1 cellular context compared by ENCODE assay signal in the genomic region with DNA sequence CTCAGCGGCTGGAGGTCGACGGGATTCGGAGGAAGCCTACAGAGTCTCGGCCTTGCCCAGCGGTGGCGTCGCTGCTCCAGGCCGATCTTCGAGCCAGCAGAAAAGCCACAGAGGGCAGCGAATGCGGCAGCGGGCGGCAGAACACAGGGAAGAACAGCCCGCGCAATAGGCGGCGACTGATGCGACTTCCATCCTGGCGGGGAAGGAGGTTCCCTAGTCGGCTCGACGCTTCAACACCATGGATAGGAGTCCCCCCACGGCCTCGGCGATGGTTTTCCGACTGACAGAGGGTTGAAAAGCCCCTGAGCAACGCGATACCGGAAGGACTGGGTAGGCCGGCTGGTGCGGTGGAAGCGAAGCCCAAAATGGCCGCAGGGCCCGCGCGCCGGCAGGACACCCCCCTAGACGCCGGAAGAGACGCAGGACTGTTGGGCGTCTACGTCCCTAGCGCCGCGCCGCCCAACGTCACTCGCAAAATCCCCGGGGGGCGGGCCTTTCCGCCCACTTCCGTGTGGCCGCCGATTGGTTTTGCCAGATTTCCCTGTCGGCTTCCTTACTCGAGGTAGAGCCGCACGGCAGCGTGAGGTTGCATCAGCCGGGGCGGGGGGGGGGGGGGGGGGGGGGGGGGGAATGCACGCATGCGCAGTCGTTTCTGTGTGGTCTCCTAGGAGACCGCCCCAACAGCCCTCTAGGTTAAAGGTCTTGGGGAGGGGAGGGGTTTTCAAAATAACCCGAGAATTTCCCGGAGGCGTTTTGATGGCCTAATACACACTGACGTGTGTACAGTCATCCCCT.
A peak's percentile ranks its signal among the peaks of the same experiment; 100 is the strongest.
TF ChIP-seq lines count a peak whose summit lies in the region.

PPP1R15B (minus strand) TSS at position 367 of the 795 bp plus-strand sequence. CDS start 406 bp downstream, outside the sequence.

TF ChIP-seq in WTC11, 78 proteins besides CTCF, POLR2A, EP300 and RAD21 (continued from another document):
- TF ChIP-seq ZBTB43 (CRISPR knock-in tag; IDR thresholded peaks at IDR 0.05): peak; percentile 82; the same call in 1 of the 2 replicates
- no peak; the same call in 1 of the 2 replicates for TF ChIP-seq NFYB (CRISPR knock-in tag; conservative IDR thresholded peaks at IDR 0.05; ENCODE audit: low read depth)
- TF ChIP-seq CREB1 (CRISPR knock-in tag; IDR thresholded peaks at IDR 0.05): no peak
- peak; percentile 53; the same call in 1 of the 2 replicates for TF ChIP-seq HMGXB4 (CRISPR knock-in tag; IDR thresholded peaks at IDR 0.05)
- TF ChIP-seq GTF2I (CRISPR knock-in tag; conservative IDR thresholded peaks at IDR 0.05): no peak
- TF ChIP-seq ZNF423 (CRISPR knock-in tag; IDR thresholded peaks at IDR 0.05): no peak
- no peak for TF ChIP-seq TEAD4 (CRISPR knock-in tag; IDR thresholded peaks at IDR 0.05)
- no peak for TF ChIP-seq PREB (CRISPR knock-in tag; IDR thresholded peaks at IDR 0.05; ENCODE audit: borderline replicate concordance)
- peak; percentile 87 for TF ChIP-seq CREM (CRISPR knock-in tag; IDR thresholded peaks at IDR 0.05)
- TF ChIP-seq ELF4 (CRISPR knock-in tag; IDR thresholded peaks at IDR 0.05; ENCODE audit: low read depth): no peak
- TF ChIP-seq FOXP4 (CRISPR knock-in tag; IDR thresholded peaks at IDR 0.05): peak; percentile 62; the same call in 1 of the 2 replicates
- TF ChIP-seq, protein P1, sequence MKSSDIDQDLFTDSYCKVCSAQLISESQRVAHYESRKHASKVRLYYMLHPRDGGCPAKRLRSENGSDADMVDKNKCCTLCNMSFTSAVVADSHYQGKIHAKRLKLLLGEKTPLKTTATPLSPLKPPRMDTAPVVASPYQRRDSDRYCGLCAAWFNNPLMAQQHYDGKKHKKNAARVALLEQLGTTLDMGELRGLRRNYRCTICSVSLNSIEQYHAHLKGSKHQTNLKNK (CRISPR knock-in tag; IDR thresholded peaks at IDR 0.05): no peak
- no peak for TF ChIP-seq ZNF232 (CRISPR knock-in tag; IDR thresholded peaks at IDR 0.05)
- TF ChIP-seq ATF1 (CRISPR knock-in tag; IDR thresholded peaks at IDR 0.05): no peak
- TF ChIP-seq ATF3 (CRISPR knock-in tag; conservative IDR thresholded peaks at IDR 0.05): no peak; the same call in 1 of the 2 replicates
- no peak for TF ChIP-seq NR1H2 (CRISPR knock-in tag; IDR thresholded peaks at IDR 0.05)
- TF ChIP-seq ZNF671 (CRISPR knock-in tag; IDR thresholded peaks at IDR 0.05): no peak
- TF ChIP-seq, protein P2, sequence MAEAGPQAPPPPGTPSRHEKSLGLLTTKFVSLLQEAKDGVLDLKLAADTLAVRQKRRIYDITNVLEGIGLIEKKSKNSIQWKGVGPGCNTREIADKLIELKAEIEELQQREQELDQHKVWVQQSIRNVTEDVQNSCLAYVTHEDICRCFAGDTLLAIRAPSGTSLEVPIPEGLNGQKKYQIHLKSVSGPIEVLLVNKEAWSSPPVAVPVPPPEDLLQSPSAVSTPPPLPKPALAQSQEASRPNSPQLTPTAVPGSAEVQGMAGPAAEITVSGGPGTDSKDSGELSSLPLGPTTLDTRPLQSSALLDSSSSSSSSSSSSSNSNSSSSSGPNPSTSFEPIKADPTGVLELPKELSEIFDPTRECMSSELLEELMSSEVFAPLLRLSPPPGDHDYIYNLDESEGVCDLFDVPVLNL (CRISPR knock-in tag; IDR thresholded peaks at IDR 0.05; ENCODE audit: borderline replicate concordance, low read depth): no peak; the same call in 1 of the 2 replicates
- TF ChIP-seq, protein P3, sequence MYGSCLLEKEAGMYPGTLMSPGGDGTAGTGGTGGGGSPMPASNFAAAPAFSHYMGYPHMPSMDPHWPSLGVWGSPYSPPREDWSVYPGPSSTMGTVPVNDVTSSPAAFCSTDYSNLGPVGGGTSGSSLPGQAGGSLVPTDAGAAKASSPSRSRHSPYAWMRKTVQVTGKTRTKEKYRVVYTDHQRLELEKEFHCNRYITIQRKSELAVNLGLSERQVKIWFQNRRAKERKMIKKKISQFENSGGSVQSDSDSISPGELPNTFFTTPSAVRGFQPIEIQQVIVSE (CRISPR knock-in tag; IDR thresholded peaks at IDR 0.05; ENCODE audit: borderline replicate concordance): no peak
- TF ChIP-seq ZNF512 (CRISPR knock-in tag; IDR thresholded peaks at IDR 0.05; ENCODE audit: borderline replicate concordance): 0 out of 2 replicates have a peak, but pooled peaks have one; percentile 21
- no peak for TF ChIP-seq ZNF396 (CRISPR knock-in tag; IDR thresholded peaks at IDR 0.05; ENCODE audit: borderline replicate concordance)
- no peak for TF ChIP-seq FOXJ3 (CRISPR knock-in tag; IDR thresholded peaks at IDR 0.05; ENCODE audit: borderline replicate concordance)
- peak; percentile 84 for TF ChIP-seq MAX (CRISPR knock-in tag; IDR thresholded peaks at IDR 0.05)
- no peak for TF ChIP-seq MXD4 (CRISPR knock-in tag; IDR thresholded peaks at IDR 0.05; ENCODE audit: borderline replicate concordance)
- TF ChIP-seq, protein P4, sequence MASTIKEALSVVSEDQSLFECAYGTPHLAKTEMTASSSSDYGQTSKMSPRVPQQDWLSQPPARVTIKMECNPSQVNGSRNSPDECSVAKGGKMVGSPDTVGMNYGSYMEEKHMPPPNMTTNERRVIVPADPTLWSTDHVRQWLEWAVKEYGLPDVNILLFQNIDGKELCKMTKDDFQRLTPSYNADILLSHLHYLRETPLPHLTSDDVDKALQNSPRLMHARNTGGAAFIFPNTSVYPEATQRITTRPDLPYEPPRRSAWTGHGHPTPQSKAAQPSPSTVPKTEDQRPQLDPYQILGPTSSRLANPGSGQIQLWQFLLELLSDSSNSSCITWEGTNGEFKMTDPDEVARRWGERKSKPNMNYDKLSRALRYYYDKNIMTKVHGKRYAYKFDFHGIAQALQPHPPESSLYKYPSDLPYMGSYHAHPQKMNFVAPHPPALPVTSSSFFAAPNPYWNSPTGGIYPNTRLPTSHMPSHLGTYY (CRISPR knock-in tag; IDR thresholded peaks at IDR 0.05): no peak
TF ChIP-seq in WTC11: peak in this region for 20.
